Comparison of ENCODE assay signal across 1 cellular context in genomic region chr10:22334414-22335203, GRCh38.
TF ChIP-seq lines count a peak whose summit lies in the region.

No MANE protein-coding gene starts in this region.

TF ChIP-seq in GM12878, 131 proteins besides CTCF, POLR2A, EP300 and RAD21:
- no peak for TF ChIP-seq SRF (IDR thresholded peaks at IDR 0.05; ENCODE audit: low read depth in 2 of 2, low read length in 2 of 2)
- TF ChIP-seq KDM1A (IDR thresholded peaks at IDR 0.05; ENCODE audit: borderline replicate concordance): no peak
- no peak for TF ChIP-seq MAX (IDR thresholded peaks at IDR 0.05; ENCODE audit: low read depth, low read length)
- TF ChIP-seq WRNIP1 (IDR thresholded peaks at IDR 0.05; ENCODE audit: borderline replicate concordance, low read depth, low read length): no peak
- no peak for TF ChIP-seq HCFC1 (IDR thresholded peaks at IDR 0.05; ENCODE audit: low read length)
- no peak for TF ChIP-seq BCL3 (IDR thresholded peaks at IDR 0.05; ENCODE audit: borderline replicate concordance, insufficient read depth, low read depth, low read length, poor library complexity, severe bottlenecking)
- TF ChIP-seq PAX8 (IDR thresholded peaks at IDR 0.05): no peak
- TF ChIP-seq PML (IDR thresholded peaks at IDR 0.05; ENCODE audit: low read length): no peak
